Comparison of ENCODE assay signal across 28 cellular contexts in the genomic region with DNA sequence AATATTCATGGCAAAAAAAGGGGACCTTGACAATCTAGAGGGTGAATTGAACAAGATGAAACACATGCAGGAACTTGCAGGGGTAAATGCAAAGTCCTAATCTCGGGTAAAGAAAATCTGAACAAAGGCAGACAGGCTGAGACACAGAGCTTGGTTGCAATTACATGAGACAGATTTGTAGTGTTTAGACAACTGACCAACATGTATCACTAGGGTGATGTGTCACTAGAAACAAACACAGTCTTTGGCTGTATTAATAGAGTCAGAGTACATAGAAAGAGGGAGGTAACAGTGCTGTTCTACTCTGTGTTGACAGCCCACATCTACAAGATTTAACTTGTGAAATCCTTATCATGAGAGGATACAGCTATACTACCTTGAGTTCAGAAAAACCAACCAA.
"Had no signal": no experiment of that assay in that cellular context is flagged by ENCODE, and none has a peak within 500 bp of the region (broad histone marks: within the 10 kb centered on the region; RNA-seq: fewer than 3 reads in every experiment).

No MANE protein-coding gene starts in this region.

- FAIRE-seq: colon, endometrium, endothelial cell of umbilical vein, frontal cortex had no signal

- H3K4me1 Mint-ChIP-seq: endodermal cell had no signal

- ATAC-seq: effector memory CD8-positive, alpha-beta T cell; foreskin keratinocyte; gastrocnemius medialis; gastroesophageal sphincter; heart left ventricle; heart right ventricle had no signal

- H3K4me3 Mint-ChIP-seq: dendritic cell treated with granulocyte-macrophage colony-stimulating factor and Interleukin-4, amounts not matched to agents 40 ng/mL and 50 ng/mL, for 4 days; effector memory CD8-positive, alpha-beta T cell; endodermal cell had no signal

- H3K27ac Mint-ChIP-seq: dendritic cell treated with granulocyte-macrophage colony-stimulating factor and Interleukin-4, amounts not matched to agents 40 ng/mL and 50 ng/mL, for 4 days; effector memory CD8-positive, alpha-beta T cell; endodermal cell had no signal

- H3K27me3 Mint-ChIP-seq: dendritic cell treated with granulocyte-macrophage colony-stimulating factor and Interleukin-4, amounts not matched to agents 40 ng/mL and 50 ng/mL, for 4 days had no signal

- DNase-seq: colonic mucosa; cortex of kidney; dermis blood vessel endothelial cell; dorsolateral prefrontal cortex; effector CD4-positive, alpha-beta T cell; effector CD8-positive, alpha-beta T cell; effector memory CD4-positive, alpha-beta T cell; effector memory CD8-positive, alpha-beta T cell; endodermal cell; erythroblast; esophagus squamous epithelium; foreskin fibroblast; foreskin keratinocyte; foreskin melanocyte; gastrocnemius medialis; glutamatergic neuron; head of caudate nucleus; heart left ventricle; heart right ventricle had no signal

- H3K4me3 ChIP-seq: colonic mucosa, coronary artery, dorsolateral prefrontal cortex, esophagus muscularis mucosa, esophagus squamous epithelium, gastrocnemius medialis, gastroesophageal sphincter, heart left ventricle, heart right ventricle had no signal

- H3K27me3 ChIP-seq: colonic mucosa, dorsolateral prefrontal cortex, foreskin keratinocyte, gastrocnemius medialis had no signal

- H3K27ac ChIP-seq: colonic mucosa, coronary artery, dorsolateral prefrontal cortex, epithelial cell of prostate, esophagus muscularis mucosa, foreskin keratinocyte, gastroesophageal sphincter, heart left ventricle, heart right ventricle had no signal

- H3K36me3 ChIP-seq: colonic mucosa, esophagus muscularis mucosa, esophagus squamous epithelium, gastrocnemius medialis, gastroesophageal sphincter, heart left ventricle, heart right ventricle had no signal

- H3K9me3 Mint-ChIP-seq: dendritic cell treated with granulocyte-macrophage colony-stimulating factor and Interleukin-4, amounts not matched to agents 40 ng/mL and 50 ng/mL, for 4 days; effector memory CD8-positive, alpha-beta T cell; endodermal cell had no signal
